In genomic region chr1:156703741-156704140, GRCh38 we compare ENCODE assay signal across 12 cellular contexts. TPM values are rescaled to one million over a fixed set of nuclear protein-coding genes. Genes with fewer than 3 reads are reported as not detected.
DNase-seq lines count a peak whose midpoint lies in the region; ATAC-seq, FAIRE-seq and TF ChIP-seq lines count a peak whose summit lies in the region.
"Had no signal": no experiment of that assay in that cellular context is flagged by ENCODE, and none has a peak within 500 bp of the region (broad histone marks: within the 10 kb centered on the region; RNA-seq: fewer than 3 reads in every experiment).

No MANE protein-coding gene starts in this region.

- WGBS in K562 (ENCODE audit: insufficient coverage, low coverage, missing lambda C conversion rate): 7% methylated on average over 4 of the region's 4 CpGs

- no peak for FAIRE-seq in K562 (lab: Jason Lieb, UNC)

- peaks cover 57% of the 10 kb centered on the region for H3K4me1 Mint-ChIP-seq in HFFc6 (ENCODE audit: low read depth)
- H3K4me1 Mint-ChIP-seq in CD14-positive monocyte: peaks cover 28% of the 10 kb centered on the region

- H3K79me2 ChIP-seq in K562 (ENCODE audit: control insufficient read depth, insufficient read depth, low read length): no peaks in the 10 kb centered on the region

- H3K27me3 ChIP-seq in BE2C: peaks cover 7% of the 10 kb centered on the region
- H3K27me3 ChIP-seq in K562 (ENCODE audit: control insufficient read depth in 2 of 2, insufficient read depth in 2 of 2, low read length in 2 of 2): no peaks in the 10 kb centered on the region
- H3K27me3 ChIP-seq in muscle layer of colon (ENCODE audit: control insufficient read depth in 1 of 2, insufficient read depth in 2 of 2, low read length in 2 of 2): no peaks in the 10 kb centered on the region
- peaks cover 0 to 22% (median 0%) of the 10 kb centered on the region in 45 donors for H3K27me3 ChIP-seq in dorsolateral prefrontal cortex

- TF ChIP-seq POLR2A in K562 (conservative IDR thresholded peaks at IDR 0.05): no peak

- H3K27me3 Mint-ChIP-seq in HFFc6 (ENCODE audit: insufficient read depth): peaks cover 10% of the 10 kb centered on the region
- H3K27me3 Mint-ChIP-seq in CD14-positive monocyte (ENCODE audit: low read depth in 3 of 3): peaks cover 78 to 84% (median 84%) of the 10 kb centered on the region in 3 donors

- no TSS peak for BruUV-seq in K562 (replicated peaks; lab: Mats Ljungman, UMichigan)

- peaks cover 39% of the 10 kb centered on the region for H3K4me1 ChIP-seq in BE2C
- H3K4me1 ChIP-seq in K562 (replicated peaks in 1 of 2; ENCODE audit: control insufficient read depth in 2 of 2, insufficient read depth in 2 of 2, low read length in 2 of 2): peaks cover 15 to 36% of the 10 kb centered on the region in 2 experiments; a peak in 4 of 5 replicates
- H3K4me1 ChIP-seq in muscle layer of colon (ENCODE audit: insufficient read depth, low read length): peaks cover 34% of the 10 kb centered on the region

- no peak overlapping the region for H3K4me2 ChIP-seq in K562 (ENCODE audit: insufficient read depth, low read length)

- DNase-seq in BE2C (no peak), HFFc6 (no peak), K562 (ENCODE audit: extremely low read depth in 1 of 4, low spot score in 3 of 4) (peak in 1 of 4 experiments; percentile 46), dorsolateral prefrontal cortex (no peak), CD14-positive monocyte (ENCODE audit: low spot score) (no peak)
- DNase-seq: activated CD8-positive, alpha-beta memory T cell treated with anti-CD3 and anti-CD28 coated beads for 24 hours; left colon; NCI-H226 had no signal

- H3K36me3 Mint-ChIP-seq in HFFc6 (ENCODE audit: low read depth): no peaks in the 10 kb centered on the region
- H3K36me3 Mint-ChIP-seq in CD14-positive monocyte: peaks cover 0 to 8% of the 10 kb centered on the region in 2 donors

- no peak; a peak in 1 of 4 replicates for TF ChIP-seq RAD21 in K562 (CRISPR knock-in tag; conservative IDR thresholded peaks at IDR 0.05 in 1 of 2, IDR thresholded peaks at IDR 0.05 in 1 of 2)

- H2AFZ ChIP-seq in K562 (ENCODE audit: low read depth, low read length): no peak overlapping the region

- intact Hi-C loops in K562 (cut with micrococcal nuclease) (no loop called here), dorsolateral prefrontal cortex (cut with DNase I) (no loop called here), CD14-positive monocyte (cut with micrococcal nuclease) (no loop called here)

- no peak for TF ChIP-seq EP300 in K562 (IDR thresholded peaks at IDR 0.05; ENCODE audit: low read length)

- H3K27ac ChIP-seq in K562 (ENCODE audit: extremely low read depth, low read depth, low read length) (no peak overlapping the region), muscle layer of colon (ENCODE audit: low read depth, low read length) (no peak overlapping the region), dorsolateral prefrontal cortex (no peak overlapping the region)
- H3K27ac ChIP-seq: right atrium auricular region had no signal

- H4K20me1 ChIP-seq in K562 (replicated peaks; ENCODE audit: control insufficient read depth, insufficient read depth, low read length): no peaks in the 10 kb centered on the region

- TF ChIP-seq CTCF in BE2C (IDR thresholded peaks at IDR 0.05; ENCODE audit: low read depth, low read length) (no peak; the same call in 1 of the 2 replicates), HFFc6 (IDR thresholded peaks at IDR 0.05) (no peak), K562 (IDR thresholded peaks at IDR 0.05 in 2 of 3, conservative IDR thresholded peaks at IDR 0.05 in 1 of 3; ENCODE audit: insufficient read depth in 2 of 3, low read depth in 1 of 3, low read length in 3 of 3) (no peak), dorsolateral prefrontal cortex (IDR thresholded peaks at IDR 0.05 in 54 of 56, conservative IDR thresholded peaks at IDR 0.05 in 2 of 56; ENCODE audit: low read depth in 1 of 56, partially characterized antibody in 56 of 56) (no peak), CD14-positive monocyte (IDR thresholded peaks at IDR 0.05) (no peak)

- H3K4me3 Mint-ChIP-seq in HFFc6 (peak overlapping the region; percentile 84), CD14-positive monocyte (peak overlapping the region in 1 of 2 donors; percentile 72)

- H3K9me1 ChIP-seq in K562 (ENCODE audit: control insufficient read depth, insufficient read depth, low read length): no peaks in the 10 kb centered on the region

- H3K4me3 ChIP-seq in BE2C (ENCODE audit: low read depth, low read length) (peak overlapping the region; percentile 62), K562 (no peak overlapping the region), muscle layer of colon (ENCODE audit: low read depth in 1 of 2, low read length in 2 of 2) (peak overlapping the region in 1 of 2 donors; percentile 8), dorsolateral prefrontal cortex (peak overlapping the region in 5 of 59 donors; percentile 6 to 68 (median 57))
- H3K4me3 ChIP-seq: right atrium auricular region had no signal

- POLR2A ChIA-PET in K562 (lab: Yijun Ruan, JAX): interaction anchor here (0.7 to 1.6 kb wide), 3 partner anchors 14 to 42 kb away, joined by 3 to 10 read pairs (median 4); no protein-coding TSS in a partner anchor

- H3K36me3 ChIP-seq in BE2C: no peaks in the 10 kb centered on the region
- H3K36me3 ChIP-seq in K562 (ENCODE audit: control insufficient read depth, insufficient read depth, low read length): no peaks in the 10 kb centered on the region
- H3K36me3 ChIP-seq in muscle layer of colon (ENCODE audit: insufficient read depth, low read length): no peaks in the 10 kb centered on the region
- H3K36me3 ChIP-seq: right atrium auricular region had no signal

- CTCF ChIA-PET in K562 (lab: Yijun Ruan, JAX; ENCODE audit: low intra/inter-chr PET ratio): interaction anchor here (4.4 kb wide), 1 partner anchor 14 kb away, joined by 64 read pairs; no protein-coding TSS in a partner anchor

- H3K9ac ChIP-seq in K562 (ENCODE audit: insufficient read depth in 1 of 2, low read depth in 2 of 2, low read length in 2 of 2): peak overlapping the region in 1 of 2 experiments; percentile 29; a peak in 1 of 4 replicates
- H3K9ac ChIP-seq in muscle layer of colon (ENCODE audit: low read length): peak overlapping the region; percentile 33

- no peak overlapping the region; the same call in 1 of the 2 replicates for H3K27ac Mint-ChIP-seq in HFFc6
- H3K27ac Mint-ChIP-seq in CD14-positive monocyte: no peak overlapping the region

- H3K9me3 ChIP-seq in BE2C (no peaks in the 10 kb centered on the region), K562 (replicated peaks; ENCODE audit: control insufficient read depth, insufficient read depth, low read depth, low read length) (no peaks in the 10 kb centered on the region), muscle layer of colon (ENCODE audit: low read length) (no peaks in the 10 kb centered on the region)
- H3K9me3 ChIP-seq: right atrium auricular region had no signal

- H3K9me3 Mint-ChIP-seq in HFFc6 (no peaks in the 10 kb centered on the region), CD14-positive monocyte (peaks cover 0 to 25% (median 10%) of the 10 kb centered on the region in 7 donors)

- in situ Hi-C loops in K562 (cut with MboI): no loop called here

- ATAC-seq in K562: peak; percentile 32
- ATAC-seq in GM18870 (IDR thresholded peaks at IDR 0.05; ENCODE audit: unreplicated experiment): no peak
- no peak for ATAC-seq in HG03442 (IDR thresholded peaks at IDR 0.05; ENCODE audit: unreplicated experiment)
- ATAC-seq: left colon had no signal

RNA-seq across cellular contexts. Expression of gene CRABP2, which starts 1.6 kb away (rescaled TPM):
- 39.0 TPM for polyA plus RNA-seq in BE2C (2012; ENCODE audit: insufficient read depth, insufficient read length, low read depth)
- total RNA-seq in HFFc6 (2021; fragmentation: NEBNext Ultra II Directional; extraction: Animal tissue kit (Norgen Biotek cat#: 25700)): 10 to 100 TPM; 55.9 to 70.4 (median 59.2) TPM
- total RNA-seq in K562 (2011; cell fraction: chromatin; rRNA removed; ENCODE audit: low replicate concordance): 0.86 TPM in 1 of 2 replicates, not detected in the other
- 0.39 and 1.0 TPM in 2 replicates for total RNA-seq in K562 (2011; cell fraction: nucleolus; rRNA removed)
- 0.44 TPM in 1 of 2 replicates, not detected in the other for total RNA-seq in K562 (2011; cell fraction: nucleoplasm; rRNA removed)
- total RNA-seq in K562 (2014; rRNA removed) (0.86 and 1.2 TPM in 2 replicates), K562 (2014; rRNA removed; fragmentation: Illumina TruSeq; extraction: Trizol) (0.32 and 0.36 TPM in 2 replicates), K562 (2015; rRNA removed; fragmentation: Illumina TruSeq; extraction: Trizol) (0.72 and 1.3 TPM in 2 replicates), K562 (2021) (1.5 and 1.6 TPM in 2 replicates), dorsolateral prefrontal cortex (10 to 100 TPM in 47 of 120 experiments, 1 to 10 TPM in 73; 1.8 to 25.0 (median 9.2) TPM)
- polyA plus RNA-seq in K562 (2011; rRNA removed) (0.50 and 1.5 TPM in 2 replicates), K562 (2014; fragmentation: Illumina TruSeq; extraction: Trizol) (1.9 and 2.5 TPM in 2 replicates), K562 (2014; fragmentation: Nextera tagmentation; extraction: Ambion mirVana) (under 1 TPM; 0.30 to 0.52 TPM), K562 (2014; rRNA removed) (0.82 and 1.2 TPM in 2 replicates), CD14-positive monocyte (under 1 TPM in 1 of 2 donors, not detected in 1; 0.23 TPM)
- polyA plus RNA-seq in K562 (2011; cell fraction: cytosol; rRNA removed): 0.58 and 1.3 TPM in 2 replicates
- 1.8 and 2.6 TPM in 2 replicates for polyA plus RNA-seq in K562 (2011; cell fraction: nucleus; rRNA removed)
- polyA plus RNA-seq in K562 (2012): 2.6 and 2.9 TPM in 2 replicates
- polyA minus RNA-seq in K562 (2011; rRNA and poly(A)+ RNA removed): 0.28 and 0.72 TPM in 2 replicates
- polyA minus RNA-seq in K562 (2011; cell fraction: cytosol; rRNA and poly(A)+ RNA removed): not detected in 2 replicates
- not detected in 2 replicates for polyA minus RNA-seq in K562 (2011; cell fraction: nucleus; rRNA and poly(A)+ RNA removed)

RNA-seq across cellular contexts. Expression of gene METTL25B, which starts 24.5 kb away (rescaled TPM):
- polyA plus RNA-seq in BE2C (2012; ENCODE audit: insufficient read depth, insufficient read length, low read depth): 47.1 TPM
- 10 to 100 TPM; 11.2 to 16.0 (median 13.9) TPM for total RNA-seq in HFFc6 (2021; fragmentation: NEBNext Ultra II Directional; extraction: Animal tissue kit (Norgen Biotek cat#: 25700))
- total RNA-seq in K562 (2011; cell fraction: chromatin; rRNA removed; ENCODE audit: low replicate concordance): 50.1 and 117 TPM in 2 replicates
- total RNA-seq in K562 (2011; cell fraction: nucleolus; rRNA removed): 103 and 114 TPM in 2 replicates
- total RNA-seq in K562 (2011; cell fraction: nucleoplasm; rRNA removed): 74.6 and 83.1 TPM in 2 replicates
- total RNA-seq in K562 (2014; rRNA removed): 33.1 and 39.1 TPM in 2 replicates
- total RNA-seq in K562 (2014; rRNA removed; fragmentation: Illumina TruSeq; extraction: Trizol): 17.8 and 26.3 TPM in 2 replicates
- 27.0 and 30.3 TPM in 2 replicates for total RNA-seq in K562 (2015; rRNA removed; fragmentation: Illumina TruSeq; extraction: Trizol)
- total RNA-seq in K562 (2021): 46.3 and 48.3 TPM in 2 replicates
- 37.1 and 46.1 TPM in 2 replicates for polyA plus RNA-seq in K562 (2011; rRNA removed)
- 44.7 and 53.0 TPM in 2 replicates for polyA plus RNA-seq in K562 (2011; cell fraction: cytosol; rRNA removed)
- polyA plus RNA-seq in K562 (2011; cell fraction: nucleus; rRNA removed): 79.3 and 98.8 TPM in 2 replicates
- 34.9 and 66.4 TPM in 2 replicates for polyA plus RNA-seq in K562 (2012)
- polyA plus RNA-seq in K562 (2014; fragmentation: Illumina TruSeq; extraction: Trizol): 33.9 and 37.7 TPM in 2 replicates
- 10 to 100 TPM in 1 of 2 experiments, 1 to 10 TPM in 1; 7.7 to 13.2 TPM for polyA plus RNA-seq in K562 (2014; fragmentation: Nextera tagmentation; extraction: Ambion mirVana)
- polyA plus RNA-seq in K562 (2014; rRNA removed): 41.8 and 57.4 TPM in 2 replicates
- polyA minus RNA-seq in K562 (2011; rRNA and poly(A)+ RNA removed): 17.4 and 21.8 TPM in 2 replicates
- polyA minus RNA-seq in K562 (2011; cell fraction: cytosol; rRNA and poly(A)+ RNA removed): 20.6 and 27.1 TPM in 2 replicates
- polyA minus RNA-seq in K562 (2011; cell fraction: nucleus; rRNA and poly(A)+ RNA removed): 25.0 and 34.1 TPM in 2 replicates
- total RNA-seq in dorsolateral prefrontal cortex: 10 to 100 TPM; 18.8 to 53.1 (median 32.3) TPM
- 1 to 10 TPM; 4.6 to 4.8 TPM for polyA plus RNA-seq in CD14-positive monocyte

RNA-seq across cellular contexts. Expression of gene ISG20L2, which starts 24.8 kb away (rescaled TPM):
- polyA plus RNA-seq in BE2C (2012; ENCODE audit: insufficient read depth, insufficient read length, low read depth): 100 TPM
- 10 to 100 TPM; 16.2 to 26.9 (median 20.6) TPM for total RNA-seq in HFFc6 (2021; fragmentation: NEBNext Ultra II Directional; extraction: Animal tissue kit (Norgen Biotek cat#: 25700))
- 62.5 and 90.4 TPM in 2 replicates for total RNA-seq in K562 (2011; cell fraction: chromatin; rRNA removed; ENCODE audit: low replicate concordance)
- 49.1 and 64.9 TPM in 2 replicates for total RNA-seq in K562 (2011; cell fraction: nucleolus; rRNA removed)
- total RNA-seq in K562 (2011; cell fraction: nucleoplasm; rRNA removed): 55.7 and 64.4 TPM in 2 replicates
- 34.3 and 40.7 TPM in 2 replicates for total RNA-seq in K562 (2014; rRNA removed)
- 57.7 and 59.6 TPM in 2 replicates for total RNA-seq in K562 (2014; rRNA removed; fragmentation: Illumina TruSeq; extraction: Trizol)
- total RNA-seq in K562 (2015; rRNA removed; fragmentation: Illumina TruSeq; extraction: Trizol): 52.6 and 53.3 TPM in 2 replicates
- total RNA-seq in K562 (2021): 46.3 and 50.3 TPM in 2 replicates
- polyA plus RNA-seq in K562 (2011; rRNA removed): 59.5 and 63.8 TPM in 2 replicates
- 60.2 and 77.5 TPM in 2 replicates for polyA plus RNA-seq in K562 (2011; cell fraction: cytosol; rRNA removed)
- 23.1 and 28.0 TPM in 2 replicates for polyA plus RNA-seq in K562 (2011; cell fraction: nucleus; rRNA removed)
- 45.7 and 45.9 TPM in 2 replicates for polyA plus RNA-seq in K562 (2012)
- polyA plus RNA-seq in K562 (2014; fragmentation: Illumina TruSeq; extraction: Trizol): 100 and 130 TPM in 2 replicates
- 10 to 100 TPM; 21.3 to 50.3 TPM for polyA plus RNA-seq in K562 (2014; fragmentation: Nextera tagmentation; extraction: Ambion mirVana)
- 41.5 and 50.9 TPM in 2 replicates for polyA plus RNA-seq in K562 (2014; rRNA removed)
- polyA minus RNA-seq in K562 (2011; rRNA and poly(A)+ RNA removed): 52.8 and 62.8 TPM in 2 replicates
- polyA minus RNA-seq in K562 (2011; cell fraction: cytosol; rRNA and poly(A)+ RNA removed): 23.6 and 28.9 TPM in 2 replicates
- 21.1 and 35.4 TPM in 2 replicates for polyA minus RNA-seq in K562 (2011; cell fraction: nucleus; rRNA and poly(A)+ RNA removed)
- 10 to 100 TPM; 16.3 to 48.9 (median 30.2) TPM for total RNA-seq in dorsolateral prefrontal cortex
- polyA plus RNA-seq in CD14-positive monocyte: 10 to 100 TPM; 17.2 to 18.1 TPM

RNA-seq across cellular contexts. Expression of gene NES, which starts 26.5 kb away (rescaled TPM):
- polyA plus RNA-seq in BE2C (2012; ENCODE audit: insufficient read depth, insufficient read length, low read depth): 22.3 TPM
- 100 to 1,000 TPM; 106 to 126 (median 116) TPM for total RNA-seq in HFFc6 (2021; fragmentation: NEBNext Ultra II Directional; extraction: Animal tissue kit (Norgen Biotek cat#: 25700))
- total RNA-seq in K562 (2011; cell fraction: chromatin; rRNA removed; ENCODE audit: low replicate concordance): 1.5 and 2.0 TPM in 2 replicates
- 1.7 TPM in 2 replicates for total RNA-seq in K562 (2011; cell fraction: nucleolus; rRNA removed)
- 1.8 and 3.1 TPM in 2 replicates for total RNA-seq in K562 (2011; cell fraction: nucleoplasm; rRNA removed)
- total RNA-seq in K562 (2014; rRNA removed) (5.8 and 6.6 TPM in 2 replicates), K562 (2014; rRNA removed; fragmentation: Illumina TruSeq; extraction: Trizol) (3.3 and 4.1 TPM in 2 replicates), K562 (2015; rRNA removed; fragmentation: Illumina TruSeq; extraction: Trizol) (4.8 and 4.9 TPM in 2 replicates), K562 (2021) (5.5 and 8.6 TPM in 2 replicates), dorsolateral prefrontal cortex (10 to 100 TPM in 116 of 120 experiments, 1 to 10 TPM in 4; 6.0 to 31.4 (median 15.6) TPM)
- polyA plus RNA-seq in K562 (2011; rRNA removed) (2.7 TPM in 2 replicates), K562 (2014; fragmentation: Illumina TruSeq; extraction: Trizol) (5.4 and 6.3 TPM in 2 replicates), K562 (2014; fragmentation: Nextera tagmentation; extraction: Ambion mirVana) (under 1 TPM; 0.10 to 0.13 TPM), K562 (2014; rRNA removed) (2.5 and 4.2 TPM in 2 replicates), CD14-positive monocyte (not detected)
- polyA plus RNA-seq in K562 (2011; cell fraction: cytosol; rRNA removed): 1.5 and 2.5 TPM in 2 replicates
- polyA plus RNA-seq in K562 (2011; cell fraction: nucleus; rRNA removed): 3.2 and 5.5 TPM in 2 replicates
- 6.5 and 7.0 TPM in 2 replicates for polyA plus RNA-seq in K562 (2012)
- polyA minus RNA-seq in K562 (2011; rRNA and poly(A)+ RNA removed): 2.3 and 2.4 TPM in 2 replicates
- 3.8 and 5.4 TPM in 2 replicates for polyA minus RNA-seq in K562 (2011; cell fraction: cytosol; rRNA and poly(A)+ RNA removed)
- polyA minus RNA-seq in K562 (2011; cell fraction: nucleus; rRNA and poly(A)+ RNA removed): 1.2 and 1.4 TPM in 2 replicates

RNA-seq across cellular contexts. Expression of gene MRPL24, which starts 37.1 kb away (rescaled TPM):
- polyA plus RNA-seq in BE2C (2012; ENCODE audit: insufficient read depth, insufficient read length, low read depth): 264 TPM
- 10 to 100 TPM; 82.5 to 93.7 (median 86.8) TPM for total RNA-seq in HFFc6 (2021; fragmentation: NEBNext Ultra II Directional; extraction: Animal tissue kit (Norgen Biotek cat#: 25700))
- total RNA-seq in K562 (2011; cell fraction: chromatin; rRNA removed; ENCODE audit: low replicate concordance): 8.3 and 22.8 TPM in 2 replicates
- total RNA-seq in K562 (2011; cell fraction: nucleolus; rRNA removed): 18.7 and 20.3 TPM in 2 replicates
- 15.8 and 16.2 TPM in 2 replicates for total RNA-seq in K562 (2011; cell fraction: nucleoplasm; rRNA removed)
- total RNA-seq in K562 (2014; rRNA removed): 103 and 134 TPM in 2 replicates
- 91.6 and 91.8 TPM in 2 replicates for total RNA-seq in K562 (2014; rRNA removed; fragmentation: Illumina TruSeq; extraction: Trizol)
- 105 and 113 TPM in 2 replicates for total RNA-seq in K562 (2015; rRNA removed; fragmentation: Illumina TruSeq; extraction: Trizol)
- total RNA-seq in K562 (2021): 74.0 and 74.3 TPM in 2 replicates
- 97.5 and 101 TPM in 2 replicates for polyA plus RNA-seq in K562 (2011; rRNA removed)
- 66.6 and 77.0 TPM in 2 replicates for polyA plus RNA-seq in K562 (2011; cell fraction: cytosol; rRNA removed)
- 59.6 and 61.8 TPM in 2 replicates for polyA plus RNA-seq in K562 (2011; cell fraction: nucleus; rRNA removed)
- polyA plus RNA-seq in K562 (2012): 90.5 and 117 TPM in 2 replicates
- polyA plus RNA-seq in K562 (2014; fragmentation: Illumina TruSeq; extraction: Trizol): 153 and 163 TPM in 2 replicates
- 100 to 1,000 TPM; 206 to 267 TPM for polyA plus RNA-seq in K562 (2014; fragmentation: Nextera tagmentation; extraction: Ambion mirVana)
- 115 and 141 TPM in 2 replicates for polyA plus RNA-seq in K562 (2014; rRNA removed)
- polyA minus RNA-seq in K562 (2011; rRNA and poly(A)+ RNA removed): 43.9 and 56.9 TPM in 2 replicates
- 23.8 and 27.5 TPM in 2 replicates for polyA minus RNA-seq in K562 (2011; cell fraction: cytosol; rRNA and poly(A)+ RNA removed)
- 9.4 and 12.0 TPM in 2 replicates for polyA minus RNA-seq in K562 (2011; cell fraction: nucleus; rRNA and poly(A)+ RNA removed)
- 10 to 100 TPM; 38.0 to 78.2 (median 53.2) TPM for total RNA-seq in dorsolateral prefrontal cortex
- polyA plus RNA-seq in CD14-positive monocyte: 10 to 100 TPM; 38.4 to 47.0 TPM
